11 cellular contexts compared by ENCODE assay signal in the genomic region with DNA sequence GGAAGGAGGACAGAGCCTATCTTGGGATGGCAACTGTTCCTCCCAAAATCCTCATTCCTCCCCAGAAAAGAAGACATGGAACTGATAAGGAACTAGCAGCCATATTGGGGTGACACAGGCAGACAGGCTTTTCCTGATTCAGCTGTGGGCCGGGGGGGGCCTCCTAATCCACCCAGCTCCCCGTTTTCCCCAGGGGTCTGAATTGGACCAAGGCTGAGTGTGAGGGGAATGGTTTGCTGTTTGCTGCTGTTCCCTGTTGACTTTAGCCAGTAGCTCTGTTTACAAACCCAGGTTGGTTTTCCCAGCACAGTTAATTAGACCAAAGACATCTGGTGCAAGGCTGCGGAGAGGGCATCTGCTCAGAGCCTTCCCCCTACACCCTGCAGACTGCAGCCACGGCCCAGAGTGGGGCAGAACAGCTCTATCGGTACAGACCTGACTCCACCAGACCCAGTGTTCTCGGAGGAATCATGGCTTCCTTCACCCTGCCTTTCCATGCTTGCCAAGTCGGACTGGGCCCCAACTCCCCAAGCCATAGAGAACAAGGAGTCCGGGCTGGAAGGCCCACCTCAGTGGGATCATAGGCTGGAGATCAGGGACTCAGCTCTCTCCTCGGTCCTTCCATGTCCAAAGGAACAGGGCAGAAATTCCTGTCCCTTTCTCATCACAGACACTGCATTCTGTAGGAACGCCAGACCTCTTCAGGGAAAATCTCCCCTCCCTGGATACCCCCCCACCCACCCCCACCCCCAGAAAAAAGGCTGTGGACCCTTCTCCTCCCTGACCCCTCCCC. TPM values are rescaled to one million over a fixed set of nuclear protein-coding genes. Genes with fewer than 3 reads are reported as not detected.
A peak's percentile ranks its signal among the peaks of the same experiment; 100 is the strongest.
DNase-seq lines count a peak whose midpoint lies in the region; ATAC-seq, FAIRE-seq and TF ChIP-seq lines count a peak whose summit lies in the region.
"Had no signal": no experiment of that assay in that cellular context is flagged by ENCODE, and none has a peak within 500 bp of the region (broad histone marks: within the 10 kb centered on the region; RNA-seq: fewer than 3 reads in every experiment).

No MANE protein-coding gene starts in this region.

- ATAC-seq in K562 = peak; percentile 11; the same call in 1 of the 3 replicates
- no peak for ATAC-seq in naive B cell (ENCODE audit: low read depth in 2 of 2)
- ATAC-seq in GM21367 (IDR thresholded peaks at IDR 0.05; ENCODE audit: unreplicated experiment) = no peak
- ATAC-seq in HG03442 (IDR thresholded peaks at IDR 0.05; ENCODE audit: unreplicated experiment) = no peak
- ATAC-seq in activated CD8-positive, alpha-beta memory T cell treated with anti-CD3 and anti-CD28 coated beads, Interleukin-2, amount 10 ng/mL, durations not matched to agents 7 days and 5 days = no peak
- no peak for ATAC-seq in GM19395 (IDR thresholded peaks at IDR 0.05; ENCODE audit: unreplicated experiment)

- H3K4me2 ChIP-seq in BLaER1 (peak overlapping the region; percentile 89), K562 (ENCODE audit: insufficient read depth, low read length) (no peak overlapping the region)

- no peak for TF ChIP-seq EP300 in K562 (IDR thresholded peaks at IDR 0.05; ENCODE audit: low read length)

- H3K4me1 ChIP-seq in BLaER1 (peaks cover 65% of the 10 kb centered on the region), K562 (replicated peaks in 1 of 2; ENCODE audit: control insufficient read depth in 2 of 2, insufficient read depth in 2 of 2, low read length in 2 of 2) (peaks cover 14 to 18% of the 10 kb centered on the region in 2 experiments; a peak in 4 of 5 replicates)

- H3K27me3 Mint-ChIP-seq in naive B cell = peaks cover 43 to 78% (median 72%) of the 10 kb centered on the region in 3 donors
- peaks cover 64% of the 10 kb centered on the region for H3K27me3 Mint-ChIP-seq in activated CD8-positive, alpha-beta memory T cell treated with anti-CD3 and anti-CD28 coated beads, Interleukin-2, amount 10 ng/mL, durations not matched to agents 7 days and 5 days

- H3K4me1 Mint-ChIP-seq in naive B cell = peaks cover 6 to 11% (median 10%) of the 10 kb centered on the region in 3 donors
- H3K4me1 Mint-ChIP-seq in activated CD8-positive, alpha-beta memory T cell treated with anti-CD3 and anti-CD28 coated beads, Interleukin-2, amount 10 ng/mL, durations not matched to agents 7 days and 5 days = peaks cover 2% of the 10 kb centered on the region

- peak overlapping the region; percentile 95 for H3K27ac ChIP-seq in BLaER1
- H3K27ac ChIP-seq in K562 (ENCODE audit: extremely low read depth, low read depth, low read length) = no peak overlapping the region

- intact Hi-C loops in K562 (cut with micrococcal nuclease) = no loop called here

- peak overlapping the region in 7 of 8 donors; percentile 31 to 78 (median 57) for H3K4me3 Mint-ChIP-seq in naive B cell
- no peak overlapping the region for H3K4me3 Mint-ChIP-seq in activated CD8-positive, alpha-beta memory T cell treated with anti-CD3 and anti-CD28 coated beads, Interleukin-2, amount 10 ng/mL, durations not matched to agents 7 days and 5 days

- TF ChIP-seq POLR2A in K562 (conservative IDR thresholded peaks at IDR 0.05) = no peak

- DNase-seq in NCI-H1417 treated with DMSO at 0.1 percent for 48 hours (lab: John Stamatoyannopoulos, UW) (peak; percentile 60), K562 (ENCODE audit: extremely low read depth in 1 of 4, low spot score in 3 of 4) (peak in 2 of 4 experiments; percentile 32 to 35), naive B cell (no peak)
- DNase-seq in activated CD8-positive, alpha-beta memory T cell treated with anti-CD3 and anti-CD28 coated beads, Interleukin-2, amount 10 ng/mL, durations not matched to agents 7 days and 5 days = no peak
- DNase-seq: stimulated activated CD8-positive, alpha-beta memory T cell treated with anti-CD3 and anti-CD28 coated beads, Interleukin-4, amount 100 ng/mL, for 48 hours had no signal

- H3K9me3 ChIP-seq in BLaER1 (no peaks in the 10 kb centered on the region), K562 (replicated peaks; ENCODE audit: control insufficient read depth, insufficient read depth, low read depth, low read length) (no peaks in the 10 kb centered on the region)

- POLR2A ChIA-PET in K562 (lab: Yijun Ruan, JAX) = interaction anchor here (0.6 to 1.6 kb wide), 3 partner anchors 44 to 221 kb away, joined by 3 read pairs; no protein-coding TSS in a partner anchor

- FAIRE-seq in K562 (lab: Jason Lieb, UNC) = no peak
- FAIRE-seq: colon had no signal

- no peak for TF ChIP-seq RAD21 in K562 (CRISPR knock-in tag; conservative IDR thresholded peaks at IDR 0.05 in 1 of 2, IDR thresholded peaks at IDR 0.05 in 1 of 2)

- no peaks in the 10 kb centered on the region for H3K27me3 ChIP-seq in BLaER1
- peaks cover 11 to 41% of the 10 kb centered on the region in 2 experiments; a peak in 4 of 5 replicates for H3K27me3 ChIP-seq in K562 (ENCODE audit: control insufficient read depth in 2 of 2, insufficient read depth in 2 of 2, low read length in 2 of 2)

- H4K20me1 ChIP-seq in BLaER1 (peaks cover 25% of the 10 kb centered on the region), K562 (replicated peaks; ENCODE audit: control insufficient read depth, insufficient read depth, low read length) (no peaks in the 10 kb centered on the region)

- H3K9me3 Mint-ChIP-seq in naive B cell = no peaks in the 10 kb centered on the region
- H3K9me3 Mint-ChIP-seq in activated CD8-positive, alpha-beta memory T cell treated with anti-CD3 and anti-CD28 coated beads, Interleukin-2, amount 10 ng/mL, durations not matched to agents 7 days and 5 days (ENCODE audit: low read depth) = no peaks in the 10 kb centered on the region

- H3K9me1 ChIP-seq in K562 (ENCODE audit: control insufficient read depth, insufficient read depth, low read length) = no peaks in the 10 kb centered on the region

- TF ChIP-seq CTCF in K562 (IDR thresholded peaks at IDR 0.05 in 2 of 3, conservative IDR thresholded peaks at IDR 0.05 in 1 of 3; ENCODE audit: insufficient read depth in 2 of 3, low read depth in 1 of 3, low read length in 3 of 3) = no peak

- H3K36me3 ChIP-seq in BLaER1 (no peaks in the 10 kb centered on the region), K562 (ENCODE audit: control insufficient read depth, insufficient read depth, low read length) (no peaks in the 10 kb centered on the region)

- H3K27ac Mint-ChIP-seq in naive B cell = peak overlapping the region in 1 of 6 donors; percentile 59
- no peak overlapping the region for H3K27ac Mint-ChIP-seq in activated CD8-positive, alpha-beta memory T cell treated with anti-CD3 and anti-CD28 coated beads, Interleukin-2, amount 10 ng/mL, durations not matched to agents 7 days and 5 days

- in situ Hi-C loops in K562 (cut with MboI) = no loop called here

- CTCF ChIA-PET in K562 (lab: Yijun Ruan, JAX; ENCODE audit: low intra/inter-chr PET ratio) = no interaction called here
- CTCF ChIA-PET in activated CD8-positive, alpha-beta memory T cell treated with anti-CD3 and anti-CD28 coated beads, Interleukin-2, amount 10 ng/mL, durations not matched to agents 7 days and 5 days (lab: Charles Lee) = interaction anchor here (0.9 to 1.3 kb wide), 5 partner anchors 41 to 206 kb away, joined by 3 to 4 read pairs (median 3); no protein-coding TSS in a partner anchor

- no peaks in the 10 kb centered on the region for H3K79me2 ChIP-seq in K562 (ENCODE audit: control insufficient read depth, insufficient read depth, low read length)

- WGBS in K562 (ENCODE audit: insufficient coverage, low coverage, missing lambda C conversion rate) = 20% methylated on average over 8 of the region's 10 CpGs

- no TSS peak for BruUV-seq in K562 (replicated peaks; lab: Mats Ljungman, UMichigan)

- peaks cover 6% of the 10 kb centered on the region in 2 donors for H3K36me3 Mint-ChIP-seq in naive B cell
- H3K36me3 Mint-ChIP-seq in activated CD8-positive, alpha-beta memory T cell treated with anti-CD3 and anti-CD28 coated beads, Interleukin-2, amount 10 ng/mL, durations not matched to agents 7 days and 5 days = no peaks in the 10 kb centered on the region

- H3K4me3 ChIP-seq in BLaER1 (peak overlapping the region; percentile 88; the same call in 1 of the 2 replicates), K562 (no peak overlapping the region)

- peak overlapping the region; percentile 19; the same call in 1 of the 2 replicates for H2AFZ ChIP-seq in K562 (ENCODE audit: low read depth, low read length)

- peak overlapping the region; percentile 96 for H3K9ac ChIP-seq in BLaER1
- H3K9ac ChIP-seq in K562 (ENCODE audit: insufficient read depth in 1 of 2, low read depth in 2 of 2, low read length in 2 of 2) = no peak overlapping the region

TF ChIP-seq in K562, 482 proteins besides CTCF, POLR2A, EP300 and RAD21 (continues in another document):
- TF ChIP-seq FOXK2 (conservative IDR thresholded peaks at IDR 0.05 in 1 of 2, IDR thresholded peaks at IDR 0.05 in 1 of 2; ENCODE audit: low read depth in 2 of 2) = no peak

RNA-seq across cellular contexts. Expression of a gene that starts 1.7 kb away (rescaled TPM):
- 11.0 and 54.2 TPM in 2 replicates for total RNA-seq in K562 (2011; cell fraction: chromatin; rRNA removed; ENCODE audit: low replicate concordance)
- 31.8 and 42.2 TPM in 2 replicates for total RNA-seq in K562 (2011; cell fraction: nucleolus; rRNA removed)
- total RNA-seq in K562 (2011; cell fraction: nucleoplasm; rRNA removed) = 16.4 and 24.4 TPM in 2 replicates
- total RNA-seq in K562 (2014; rRNA removed) (0.91 and 1.2 TPM in 2 replicates), K562 (2014; rRNA removed; fragmentation: Illumina TruSeq; extraction: Trizol) (0.73 and 1.2 TPM in 2 replicates), K562 (2015; rRNA removed; fragmentation: Illumina TruSeq; extraction: Trizol) (0.62 and 0.64 TPM in 2 replicates), K562 (2021) (1.3 and 1.5 TPM in 2 replicates)
- polyA plus RNA-seq in K562 (2011; rRNA removed) (14.8 and 23.1 TPM in 2 replicates), K562 (2014; fragmentation: Illumina TruSeq; extraction: Trizol) (1.3 and 1.9 TPM in 2 replicates), K562 (2014; fragmentation: Nextera tagmentation; extraction: Ambion mirVana) (not detected), K562 (2014; rRNA removed) (1.8 and 2.2 TPM in 2 replicates), naive B cell (ENCODE audit: low read depth in 6 of 6) (not detected)
- 12.7 and 15.7 TPM in 2 replicates for polyA plus RNA-seq in K562 (2011; cell fraction: cytosol; rRNA removed)
- 99.6 and 103 TPM in 2 replicates for polyA plus RNA-seq in K562 (2011; cell fraction: nucleus; rRNA removed)
- polyA plus RNA-seq in K562 (2012) = 1.6 TPM in 2 replicates
- polyA minus RNA-seq in K562 (2011; rRNA and poly(A)+ RNA removed) = 12.6 and 13.2 TPM in 2 replicates
- polyA minus RNA-seq in K562 (2011; cell fraction: cytosol; rRNA and poly(A)+ RNA removed) = 4.0 and 7.6 TPM in 2 replicates
- 12.7 and 16.7 TPM in 2 replicates for polyA minus RNA-seq in K562 (2011; cell fraction: nucleus; rRNA and poly(A)+ RNA removed)
- not detected for total RNA-seq in activated CD8-positive, alpha-beta memory T cell treated with anti-CD3 and anti-CD28 coated beads, Interleukin-2, amount 10 ng/mL, durations not matched to agents 7 days and 5 days
- total RNA-seq: mononuclear cell had no signal
